10 cellular contexts compared by ENCODE assay signal in genomic region chr3:98371186-98371585, GRCh38. TPM values are rescaled to one million over a fixed set of nuclear protein-coding genes. Genes with fewer than 3 reads are reported as not detected.
"Had no signal": no experiment of that assay in that cellular context is flagged by ENCODE, and none has a peak within 500 bp of the region (broad histone marks: within the 10 kb centered on the region; RNA-seq: fewer than 3 reads in every experiment).

No MANE protein-coding gene starts in this region.

- H3K9me3 Mint-ChIP-seq: GM23338, HFFc6, IgD-negative memory B cell had no signal

- H3K27ac Mint-ChIP-seq: GM23338, HFFc6, IgD-negative memory B cell had no signal

- H3K4me3 ChIP-seq: GM23338, HAP-1 had no signal

- H3K9me3 ChIP-seq: HAP-1 had no signal

- H3K4me1 Mint-ChIP-seq: GM23338 had no signal

- H2AFZ ChIP-seq: GM23338 had no signal

- H3K27ac ChIP-seq: HL-60 had no signal

- H3K4me2 ChIP-seq: GM23338 had no signal

- H3K36me3 ChIP-seq: HAP-1 had no signal

- H3K27me3 Mint-ChIP-seq: IgD-negative memory B cell had no signal

- ATAC-seq: GM23338, HCT116 had no signal

- DNase-seq: H7, HFFc6, KG1 had no signal

- FAIRE-seq: H1 had no signal

- H3K4me3 Mint-ChIP-seq: GM23338, HFFc6, IgD-negative memory B cell had no signal

- H3K36me3 Mint-ChIP-seq: IgD-negative memory B cell had no signal

- H3K4me1 ChIP-seq: HAP-1 had no signal

RNA-seq across cellular contexts. Expression of gene OR5K4, which starts 17.5 kb away (rescaled TPM):
- total RNA-seq: GM23338, H1, H7, HFFc6, HT1080 had no signal
- polyA plus RNA-seq: GM23338, H1, IgD-negative memory B cell had no signal

RNA-seq across cellular contexts. Expression of gene OR5K3, which starts 19.3 kb away (rescaled TPM):
- total RNA-seq: GM23338, H1, H7, HFFc6, HT1080 had no signal
- polyA plus RNA-seq: GM23338, H1, IgD-negative memory B cell had no signal
